ENCODE assay signal across 10 cellular contexts in the genomic region with DNA sequence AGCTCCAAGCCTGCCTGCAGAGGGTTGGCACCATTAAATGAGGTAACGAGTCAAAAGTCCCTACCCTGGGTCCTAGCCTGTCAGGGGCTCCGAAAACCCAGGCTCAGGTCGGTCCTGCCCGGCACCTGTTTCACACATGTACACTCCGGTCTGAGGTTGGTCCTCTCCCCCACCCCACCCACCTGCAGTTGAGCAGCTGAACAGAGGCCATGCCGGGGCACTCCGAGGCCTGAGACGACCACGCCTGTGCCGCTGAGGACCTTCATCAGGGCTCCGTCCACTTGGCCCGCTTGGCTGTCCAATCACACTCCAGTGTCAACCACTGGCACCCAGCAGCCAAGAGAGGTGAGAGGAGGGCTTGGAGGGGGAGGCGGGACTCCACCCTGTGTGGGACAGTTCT. TPM values are rescaled to one million over a fixed set of nuclear protein-coding genes. Genes with fewer than 3 reads are reported as not detected.
A peak's percentile ranks its signal among the peaks of the same experiment; 100 is the strongest.
DNase-seq lines count a peak whose midpoint lies in the region; ATAC-seq, FAIRE-seq and TF ChIP-seq lines count a peak whose summit lies in the region.
"Had no signal": no experiment of that assay in that cellular context is flagged by ENCODE, and none has a peak within 500 bp of the region (broad histone marks: within the 10 kb centered on the region; RNA-seq: fewer than 3 reads in every experiment).

No MANE protein-coding gene starts in this region.

- no peak for TF ChIP-seq RAD21 in HepG2 (CRISPR knock-in tag; IDR thresholded peaks at IDR 0.05)

- no peaks in the 10 kb centered on the region for H3K9me3 ChIP-seq in HepG2 (ENCODE audit: low read length)
- no peaks in the 10 kb centered on the region for H3K9me3 ChIP-seq in right lobe of liver
- H3K9me3 ChIP-seq in suprapubic skin, result no peaks in the 10 kb centered on the region

- BruUV-seq in HepG2 (replicated peaks; lab: Mats Ljungman, UMichigan), result no TSS peak

- TF ChIP-seq POLR2A in HepG2 (IDR thresholded peaks at IDR 0.05; ENCODE audit: insufficient read depth in 1 of 2, low read depth in 2 of 2, low read length in 2 of 2) (no peak), right lobe of liver (IDR thresholded peaks at IDR 0.05) (no peak), suprapubic skin (IDR thresholded peaks at IDR 0.05) (no peak)

- H3K27ac ChIP-seq in HepG2 (ENCODE audit: extremely low read length, insufficient read depth, low read length) (no peak overlapping the region), right lobe of liver (no peak overlapping the region), suprapubic skin (no peak overlapping the region)

- no peak for FAIRE-seq in HepG2 (lab: Jason Lieb, UNC)

- H3K9me3 Mint-ChIP-seq in activated CD4-positive, alpha-beta memory T cell treated with anti-CD3 and anti-CD28 coated beads, Interleukin-2, amount 10 ng/mL, durations not matched to agents 7 days and 5 days, result no peaks in the 10 kb centered on the region
- peaks cover 5% of the 10 kb centered on the region for H3K9me3 Mint-ChIP-seq in glutamatergic neuron (ENCODE audit: unreplicated experiment)

- H3K9ac ChIP-seq in HepG2 (ENCODE audit: insufficient read depth, low read depth, low read length), result peak overlapping the region; percentile 99; the same call in 1 of the 2 replicates

- POLR2A ChIA-PET in HepG2 (lab: Yijun Ruan, JAX), result interaction anchor here (2.0 to 3.4 kb wide), 2 partner anchors 9 to 501 kb away, joined by 9 to 49 read pairs; no protein-coding TSS in a partner anchor
- POLR2A ChIA-PET in activated CD4-positive, alpha-beta memory T cell treated with anti-CD3 and anti-CD28 coated beads, Interleukin-2, amount 10 ng/mL, durations not matched to agents 7 days and 5 days (lab: Charles Lee), result interaction anchor here (0.9 to 3.2 kb wide), 5 partner anchors 11 to 98 kb away, joined by 3 to 39 read pairs (median 6); a partner anchor contains a TSS

- ATAC-seq in HepG2, result no peak
- no peak for ATAC-seq in right lobe of liver
- no peak for ATAC-seq in GM19397 (IDR thresholded peaks at IDR 0.05; ENCODE audit: unreplicated experiment)

- H3K27ac Mint-ChIP-seq in activated CD4-positive, alpha-beta memory T cell treated with anti-CD3 and anti-CD28 coated beads, Interleukin-2, amount 10 ng/mL, durations not matched to agents 7 days and 5 days, result no peak overlapping the region
- H3K27ac Mint-ChIP-seq in glutamatergic neuron (ENCODE audit: unreplicated experiment), result no peak overlapping the region

- H3K27me3 ChIP-seq in HepG2 (ENCODE audit: control insufficient read depth in 1 of 2, insufficient read depth in 2 of 2, low read length in 2 of 2), result no peaks in the 10 kb centered on the region; a peak in 1 of 5 replicates
- H3K27me3 ChIP-seq in right lobe of liver, result no peaks in the 10 kb centered on the region
- no peaks in the 10 kb centered on the region for H3K27me3 ChIP-seq in suprapubic skin

- peak overlapping the region; percentile 87 for H3K4me3 Mint-ChIP-seq in activated CD4-positive, alpha-beta memory T cell treated with anti-CD3 and anti-CD28 coated beads, Interleukin-2, amount 10 ng/mL, durations not matched to agents 7 days and 5 days
- peak overlapping the region; percentile 92 for H3K4me3 Mint-ChIP-seq in glutamatergic neuron (ENCODE audit: unreplicated experiment)

- in situ Hi-C loops in HepG2 (cut with HindIII; ENCODE audit: extremely low pct_ligation_motif_present, low pct_unique_long_range_greater_than_20kb), result no loop called here

- peak overlapping the region; percentile 88 for H3K4me2 ChIP-seq in HepG2 (ENCODE audit: low read depth, low read length)

- intact Hi-C loops in HepG2 (cut with micrococcal nuclease; ENCODE audit: unreplicated experiment), result loop anchor here (5.0 kb wide), 1 partner anchor 190 kb away; no protein-coding TSS in a partner anchor
- intact Hi-C loops in right lobe of liver (cut with DNase I), result no loop called here

- H3K27me3 Mint-ChIP-seq in activated CD4-positive, alpha-beta memory T cell treated with anti-CD3 and anti-CD28 coated beads, Interleukin-2, amount 10 ng/mL, durations not matched to agents 7 days and 5 days, result no peaks in the 10 kb centered on the region
- peaks cover 8% of the 10 kb centered on the region for H3K27me3 Mint-ChIP-seq in glutamatergic neuron (ENCODE audit: unreplicated experiment)

- TF ChIP-seq EP300 in HepG2 (IDR thresholded peaks at IDR 0.05; ENCODE audit: low read depth in 2 of 2, low read length in 2 of 2) (no peak), HepG2 (CRISPR knock-in tag; IDR thresholded peaks at IDR 0.05; ENCODE audit: borderline replicate concordance) (no peak), suprapubic skin (IDR thresholded peaks at IDR 0.05) (no peak)

- TF ChIP-seq CTCF in HepG2 (CRISPR knock-in tag; IDR thresholded peaks at IDR 0.05) (no peak), right lobe of liver (IDR thresholded peaks at IDR 0.05) (no peak), glutamatergic neuron (IDR thresholded peaks at IDR 0.05; ENCODE audit: partially characterized antibody, unreplicated experiment) (no peak), suprapubic skin (IDR thresholded peaks at IDR 0.05) (no peak)

- WGBS in HepG2 (ENCODE audit: low lambda C conversion rate), result 100% methylated on average over 13 of the region's 13 CpGs
- WGBS in right lobe of liver (ENCODE audit: insufficient coverage, low coverage, low lambda C conversion rate, missing lambda C conversion rate), result no CpG with 5 or more reads among the region's 13 CpGs
- 74% methylated on average over 4 of the region's 13 CpGs for WGBS in suprapubic skin

- peak overlapping the region; percentile 80 to 99 (median 96); a peak in 5 of 6 replicates for H3K4me3 ChIP-seq in HepG2 (replicated peaks in 1 of 3; ENCODE audit: insufficient read depth in 1 of 3, low read depth in 2 of 3, low read length in 3 of 3)
- no peak overlapping the region for H3K4me3 ChIP-seq in right lobe of liver
- peak overlapping the region; percentile 91 for H3K4me3 ChIP-seq in suprapubic skin

- H4K20me1 ChIP-seq in HepG2 (ENCODE audit: insufficient read depth, low read length), result no peaks in the 10 kb centered on the region

- H3K4me1 ChIP-seq in HepG2 (ENCODE audit: insufficient read depth, low read length), result peaks cover 24% of the 10 kb centered on the region
- peaks cover 0 to 21% (median 7%) of the 10 kb centered on the region in 4 donors for H3K4me1 ChIP-seq in right lobe of liver
- H3K4me1 ChIP-seq in suprapubic skin, result peaks cover 31% of the 10 kb centered on the region

- H3K36me3 ChIP-seq in HepG2 (replicated peaks in 1 of 2; ENCODE audit: control insufficient read depth in 1 of 2, insufficient read depth in 2 of 2, low read length in 2 of 2), result peaks cover 6 to 7% of the 10 kb centered on the region in 2 experiments; a peak in 2 of 5 replicates
- H3K36me3 ChIP-seq in right lobe of liver, result peaks cover 0 to 23% (median 2%) of the 10 kb centered on the region in 4 donors
- H3K36me3 ChIP-seq in suprapubic skin, result peaks cover 34% of the 10 kb centered on the region

- DNase-seq in HepG2 (ENCODE audit: low spot score) (no peak), right lobe of liver (no peak), glutamatergic neuron (no peak), suprapubic skin (ENCODE audit: low spot score in 2 of 2) (no peak), H4 (ENCODE audit: low spot score) (no peak), RKO (ENCODE audit: low spot score) (no peak)
- DNase-seq in activated CD4-positive, alpha-beta memory T cell treated with anti-CD3 and anti-CD28 coated beads, Interleukin-2, amount 10 ng/mL, durations not matched to agents 7 days and 5 days, result no peak

- no peak overlapping the region for H2AFZ ChIP-seq in HepG2 (ENCODE audit: low read length)

- H3K4me1 Mint-ChIP-seq in activated CD4-positive, alpha-beta memory T cell treated with anti-CD3 and anti-CD28 coated beads, Interleukin-2, amount 10 ng/mL, durations not matched to agents 7 days and 5 days, result peaks cover 19% of the 10 kb centered on the region
- peaks cover 5% of the 10 kb centered on the region for H3K4me1 Mint-ChIP-seq in glutamatergic neuron (ENCODE audit: low read depth, unreplicated experiment)

- CTCF ChIA-PET in HepG2 (lab: Yijun Ruan, JAX; ENCODE audit: low intra/inter-chr PET ratio, low total read pairs), result interaction anchor here (3.9 kb wide), 1 partner anchor 18 kb away, joined by 55 read pairs; no protein-coding TSS in a partner anchor
- CTCF ChIA-PET in activated CD4-positive, alpha-beta memory T cell treated with anti-CD3 and anti-CD28 coated beads, Interleukin-2, amount 10 ng/mL, durations not matched to agents 7 days and 5 days (lab: Charles Lee), result interaction anchor here (2.0 to 6.5 kb wide), 3 partner anchors 11 to 96 kb away, joined by 8 to 42 read pairs (median 34); no protein-coding TSS in a partner anchor

- peaks cover 21% of the 10 kb centered on the region for H3K36me3 Mint-ChIP-seq in activated CD4-positive, alpha-beta memory T cell treated with anti-CD3 and anti-CD28 coated beads, Interleukin-2, amount 10 ng/mL, durations not matched to agents 7 days and 5 days (ENCODE audit: low read depth)
- no peaks in the 10 kb centered on the region for H3K36me3 Mint-ChIP-seq in glutamatergic neuron (ENCODE audit: unreplicated experiment)

- H3K79me2 ChIP-seq in HepG2 (ENCODE audit: insufficient read depth, low read length), result peaks cover 14% of the 10 kb centered on the region

RNA-seq across cellular contexts. Expression of a gene that starts 1.6 kb away (rescaled TPM):
- total RNA-seq in HepG2 (2016; rRNA removed; fragmentation: Illumina TruSeq; extraction: Trizol) (51.5 and 58.6 TPM in 2 replicates), right lobe of liver (10 to 100 TPM; 17.6 to 27.0 (median 19.5) TPM), glutamatergic neuron (ENCODE audit: unreplicated experiment) (49.7 TPM), suprapubic skin (10 to 100 TPM; 25.7 to 60.9 (median 51.4) TPM)
- 48.9 and 55.7 TPM in 2 replicates for total RNA-seq in HepG2 (2016; cell fraction: cytosol; rRNA removed; fragmentation: Illumina TruSeq; extraction: Trizol; ENCODE audit: low read depth)
- 51.6 and 61.0 TPM in 2 replicates for total RNA-seq in HepG2 (2016; cell fraction: insoluble cytoplasmic fraction; rRNA removed; fragmentation: Illumina TruSeq; extraction: Trizol)
- 52.4 and 71.0 TPM in 2 replicates for total RNA-seq in HepG2 (2016; cell fraction: membrane; rRNA removed; fragmentation: Illumina TruSeq; extraction: Trizol)
- 29.5 and 34.5 TPM in 2 replicates for total RNA-seq in HepG2 (2016; cell fraction: nucleus; rRNA removed; fragmentation: Illumina TruSeq; extraction: Trizol)
- 16.2 and 20.5 TPM in 2 replicates for polyA plus RNA-seq in HepG2 (2011; rRNA removed)
- polyA plus RNA-seq in HepG2 (2011; cell fraction: cytosol; rRNA removed), result 13.8 and 24.4 TPM in 2 replicates
- polyA plus RNA-seq in HepG2 (2011; cell fraction: nucleus; rRNA removed), result 33.5 and 35.1 TPM in 2 replicates
- 17.3 and 21.8 TPM in 2 replicates for polyA plus RNA-seq in HepG2 (2012)
- polyA plus RNA-seq in HepG2 (2016; cell fraction: cytosol; fragmentation: Illumina TruSeq; extraction: Trizol; ENCODE audit: low read depth), result 29.9 and 32.8 TPM in 2 replicates
- polyA plus RNA-seq in HepG2 (2016; cell fraction: insoluble cytoplasmic fraction; fragmentation: Illumina TruSeq; extraction: Trizol; ENCODE audit: low read depth), result 34.6 and 35.0 TPM in 2 replicates
- polyA plus RNA-seq in HepG2 (2016; cell fraction: membrane; fragmentation: Illumina TruSeq; extraction: Trizol; ENCODE audit: low read depth), result 34.0 and 36.0 TPM in 2 replicates
- polyA plus RNA-seq in HepG2 (2016; cell fraction: nucleus; fragmentation: Illumina TruSeq; extraction: Trizol; ENCODE audit: insufficient read depth, low read depth), result 42.1 and 44.0 TPM in 2 replicates
- polyA minus RNA-seq in HepG2 (2011; rRNA and poly(A)+ RNA removed; ENCODE audit: low replicate concordance), result 19.1 and 32.1 TPM in 2 replicates
- 12.8 and 15.7 TPM in 2 replicates for polyA minus RNA-seq in HepG2 (2011; cell fraction: cytosol; rRNA and poly(A)+ RNA removed)
- 26.6 and 27.8 TPM in 2 replicates for polyA minus RNA-seq in HepG2 (2011; cell fraction: nucleus; rRNA and poly(A)+ RNA removed)
- 10 to 100 TPM; 46.4 to 46.5 TPM for total RNA-seq in activated CD4-positive, alpha-beta memory T cell treated with anti-CD3 and anti-CD28 coated beads, Interleukin-2, amount 10 ng/mL, durations not matched to agents 7 days and 5 days
- total RNA-seq in H4 (2014; rRNA removed; shearing (Covaris generic)), result 32.8 and 52.2 TPM in 2 replicates

RNA-seq across cellular contexts. Expression of a gene that starts 25.0 kb away (rescaled TPM):
- total RNA-seq in HepG2 (2016; rRNA removed; fragmentation: Illumina TruSeq; extraction: Trizol) (not detected in 2 replicates), right lobe of liver (100 to 1,000 TPM; 433 to 721 (median 528) TPM), glutamatergic neuron (ENCODE audit: unreplicated experiment) (347 TPM), suprapubic skin (100 to 1,000 TPM; 234 to 340 (median 277) TPM)
- not detected in 2 replicates for total RNA-seq in HepG2 (2016; cell fraction: cytosol; rRNA removed; fragmentation: Illumina TruSeq; extraction: Trizol; ENCODE audit: low read depth)
- not detected in 2 replicates for total RNA-seq in HepG2 (2016; cell fraction: insoluble cytoplasmic fraction; rRNA removed; fragmentation: Illumina TruSeq; extraction: Trizol)
- not detected in 2 replicates for total RNA-seq in HepG2 (2016; cell fraction: membrane; rRNA removed; fragmentation: Illumina TruSeq; extraction: Trizol)
- total RNA-seq in HepG2 (2016; cell fraction: nucleus; rRNA removed; fragmentation: Illumina TruSeq; extraction: Trizol), result not detected in 2 replicates
- polyA plus RNA-seq in HepG2 (2011; rRNA removed), result not detected in 2 replicates
- 0.05 TPM in 2 replicates for polyA plus RNA-seq in HepG2 (2011; cell fraction: cytosol; rRNA removed)
- 0.26 TPM in 1 of 2 replicates, not detected in the other for polyA plus RNA-seq in HepG2 (2011; cell fraction: nucleus; rRNA removed)
- polyA plus RNA-seq in HepG2 (2012), result not detected in 2 replicates
- polyA plus RNA-seq in HepG2 (2016; cell fraction: cytosol; fragmentation: Illumina TruSeq; extraction: Trizol; ENCODE audit: low read depth), result not detected in 2 replicates
- polyA plus RNA-seq in HepG2 (2016; cell fraction: insoluble cytoplasmic fraction; fragmentation: Illumina TruSeq; extraction: Trizol; ENCODE audit: low read depth), result not detected in 2 replicates
- not detected in 2 replicates for polyA plus RNA-seq in HepG2 (2016; cell fraction: membrane; fragmentation: Illumina TruSeq; extraction: Trizol; ENCODE audit: low read depth)
- not detected in 2 replicates for polyA plus RNA-seq in HepG2 (2016; cell fraction: nucleus; fragmentation: Illumina TruSeq; extraction: Trizol; ENCODE audit: insufficient read depth, low read depth)
- polyA minus RNA-seq in HepG2 (2011; rRNA and poly(A)+ RNA removed; ENCODE audit: low replicate concordance), result 0.72 and 103 TPM in 2 replicates
- polyA minus RNA-seq in HepG2 (2011; cell fraction: cytosol; rRNA and poly(A)+ RNA removed), result 0.70 TPM in 1 of 2 replicates, not detected in the other
- 0.52 TPM in 1 of 2 replicates, not detected in the other for polyA minus RNA-seq in HepG2 (2011; cell fraction: nucleus; rRNA and poly(A)+ RNA removed)
- 100 to 1,000 TPM; 192 TPM for total RNA-seq in activated CD4-positive, alpha-beta memory T cell treated with anti-CD3 and anti-CD28 coated beads, Interleukin-2, amount 10 ng/mL, durations not matched to agents 7 days and 5 days
- 135 and 154 TPM in 2 replicates for total RNA-seq in H4 (2014; rRNA removed; shearing (Covaris generic))

RNA-seq across cellular contexts. Expression of a gene that starts 42.2 kb away (rescaled TPM):
- total RNA-seq in HepG2 (2016; rRNA removed; fragmentation: Illumina TruSeq; extraction: Trizol) (not detected in 2 replicates), right lobe of liver (not detected), glutamatergic neuron (ENCODE audit: unreplicated experiment) (not detected), suprapubic skin (under 1 TPM in 1 of 4 donors, not detected in 3; 0.29 TPM)
- not detected in 2 replicates for total RNA-seq in HepG2 (2016; cell fraction: cytosol; rRNA removed; fragmentation: Illumina TruSeq; extraction: Trizol; ENCODE audit: low read depth)
- total RNA-seq in HepG2 (2016; cell fraction: insoluble cytoplasmic fraction; rRNA removed; fragmentation: Illumina TruSeq; extraction: Trizol), result not detected in 2 replicates
- total RNA-seq in HepG2 (2016; cell fraction: membrane; rRNA removed; fragmentation: Illumina TruSeq; extraction: Trizol), result not detected in 2 replicates
- total RNA-seq in HepG2 (2016; cell fraction: nucleus; rRNA removed; fragmentation: Illumina TruSeq; extraction: Trizol), result not detected in 2 replicates
- 0.05 and 0.12 TPM in 2 replicates for polyA plus RNA-seq in HepG2 (2011; rRNA removed)
- 0.01 and 0.05 TPM in 2 replicates for polyA plus RNA-seq in HepG2 (2011; cell fraction: cytosol; rRNA removed)
- 0.69 and 1.1 TPM in 2 replicates for polyA plus RNA-seq in HepG2 (2011; cell fraction: nucleus; rRNA removed)
- 0.08 and 0.16 TPM in 2 replicates for polyA plus RNA-seq in HepG2 (2012)
- polyA plus RNA-seq in HepG2 (2016; cell fraction: cytosol; fragmentation: Illumina TruSeq; extraction: Trizol; ENCODE audit: low read depth), result not detected in 2 replicates
- not detected in 2 replicates for polyA plus RNA-seq in HepG2 (2016; cell fraction: insoluble cytoplasmic fraction; fragmentation: Illumina TruSeq; extraction: Trizol; ENCODE audit: low read depth)
- polyA plus RNA-seq in HepG2 (2016; cell fraction: membrane; fragmentation: Illumina TruSeq; extraction: Trizol; ENCODE audit: low read depth), result not detected in 2 replicates
- polyA plus RNA-seq in HepG2 (2016; cell fraction: nucleus; fragmentation: Illumina TruSeq; extraction: Trizol; ENCODE audit: insufficient read depth, low read depth), result not detected in 2 replicates
- polyA minus RNA-seq in HepG2 (2011; rRNA and poly(A)+ RNA removed; ENCODE audit: low replicate concordance), result 0.05 and 0.06 TPM in 2 replicates
- polyA minus RNA-seq in HepG2 (2011; cell fraction: cytosol; rRNA and poly(A)+ RNA removed), result not detected in 2 replicates
- 0.13 and 0.25 TPM in 2 replicates for polyA minus RNA-seq in HepG2 (2011; cell fraction: nucleus; rRNA and poly(A)+ RNA removed)
- not detected for total RNA-seq in activated CD4-positive, alpha-beta memory T cell treated with anti-CD3 and anti-CD28 coated beads, Interleukin-2, amount 10 ng/mL, durations not matched to agents 7 days and 5 days
- total RNA-seq in H4 (2014; rRNA removed; shearing (Covaris generic)), result not detected in 2 replicates
- total RNA-seq: lung microvascular endothelial cell, M059J had no signal

RNA-seq across cellular contexts. Expression of a gene that starts 42.7 kb away (rescaled TPM):
- total RNA-seq in HepG2 (2016; rRNA removed; fragmentation: Illumina TruSeq; extraction: Trizol), result 0.02 TPM in 1 of 2 replicates, not detected in the other
- total RNA-seq in HepG2 (2016; cell fraction: cytosol; rRNA removed; fragmentation: Illumina TruSeq; extraction: Trizol; ENCODE audit: low read depth), result not detected in 2 replicates
- not detected in 2 replicates for total RNA-seq in HepG2 (2016; cell fraction: insoluble cytoplasmic fraction; rRNA removed; fragmentation: Illumina TruSeq; extraction: Trizol)
- total RNA-seq in HepG2 (2016; cell fraction: membrane; rRNA removed; fragmentation: Illumina TruSeq; extraction: Trizol), result not detected in 2 replicates
- total RNA-seq in HepG2 (2016; cell fraction: nucleus; rRNA removed; fragmentation: Illumina TruSeq; extraction: Trizol), result not detected in 2 replicates
- polyA plus RNA-seq in HepG2 (2011; rRNA removed), result 0.08 and 0.13 TPM in 2 replicates
- 0.01 TPM in 1 of 2 replicates, not detected in the other for polyA plus RNA-seq in HepG2 (2011; cell fraction: cytosol; rRNA removed)
- 0.09 TPM in 1 of 2 replicates, not detected in the other for polyA plus RNA-seq in HepG2 (2011; cell fraction: nucleus; rRNA removed)
- not detected in 2 replicates for polyA plus RNA-seq in HepG2 (2012)
- not detected in 2 replicates for polyA plus RNA-seq in HepG2 (2016; cell fraction: cytosol; fragmentation: Illumina TruSeq; extraction: Trizol; ENCODE audit: low read depth)
- not detected in 2 replicates for polyA plus RNA-seq in HepG2 (2016; cell fraction: insoluble cytoplasmic fraction; fragmentation: Illumina TruSeq; extraction: Trizol; ENCODE audit: low read depth)
- polyA plus RNA-seq in HepG2 (2016; cell fraction: membrane; fragmentation: Illumina TruSeq; extraction: Trizol; ENCODE audit: low read depth), result not detected in 2 replicates
- not detected in 2 replicates for polyA plus RNA-seq in HepG2 (2016; cell fraction: nucleus; fragmentation: Illumina TruSeq; extraction: Trizol; ENCODE audit: insufficient read depth, low read depth)
- polyA minus RNA-seq in HepG2 (2011; rRNA and poly(A)+ RNA removed; ENCODE audit: low replicate concordance), result 0.06 and 1.8 TPM in 2 replicates
- not detected in 2 replicates for polyA minus RNA-seq in HepG2 (2011; cell fraction: cytosol; rRNA and poly(A)+ RNA removed)
- 0.26 TPM in 1 of 2 replicates, not detected in the other for polyA minus RNA-seq in HepG2 (2011; cell fraction: nucleus; rRNA and poly(A)+ RNA removed)
- total RNA-seq in right lobe of liver, result 1 to 10 TPM in 4 of 6 experiments, under 1 TPM in 2; 0.61 to 2.4 (median 1.8) TPM
- 10 to 100 TPM; 14.8 to 15.0 TPM for total RNA-seq in activated CD4-positive, alpha-beta memory T cell treated with anti-CD3 and anti-CD28 coated beads, Interleukin-2, amount 10 ng/mL, durations not matched to agents 7 days and 5 days
- 0.44 TPM for total RNA-seq in glutamatergic neuron (ENCODE audit: unreplicated experiment)
- 1 to 10 TPM in 2 of 4 donors, under 1 TPM in 2; 0.89 to 2.2 (median 1.3) TPM for total RNA-seq in suprapubic skin
- total RNA-seq in H4 (2014; rRNA removed; shearing (Covaris generic)), result 0.04 TPM in 1 of 2 replicates, not detected in the other
- total RNA-seq: lung microvascular endothelial cell, M059J had no signal

Comparison
In these comparisons a context has a peak if more than half of its experiments do, and no peak if none do; other contexts are left out.
1. H3K4me3 ChIP-seq: peak in HepG2 (3 of 3) and suprapubic skin (single experiment); none in right lobe of liver (0 of 3).
2. RNA of a gene that starts 25.0 kb away (total RNA-seq): 433 to 721 TPM in right lobe of liver, 347 TPM in glutamatergic neuron (single experiment), 234 to 340 TPM in suprapubic skin, 192 TPM in activated CD4-positive, alpha-beta memory T cell treated with anti-CD3 and anti-CD28 coated beads, Interleukin-2, amount 10 ng/mL, durations not matched to agents 7 days and 5 days and 135 to 154 TPM in H4; not detected in HepG2; every median in the first group is over 100 times any median in the second.